In genomic region chr10:110354322-110354766, GRCh38 we compare ENCODE assay signal across 8 cellular contexts. TPM values are rescaled to one million over a fixed set of nuclear protein-coding genes. Genes with fewer than 3 reads are reported as not detected.
DNase-seq lines count a peak whose midpoint lies in the region; ATAC-seq and TF ChIP-seq lines count a peak whose summit lies in the region.

No MANE protein-coding gene starts in this region.

- peak; percentile 27 to 62 (median 53) for TF ChIP-seq CTCF in gastroesophageal sphincter (IDR thresholded peaks at IDR 0.05)
- peak in 1 of 3 donors; percentile 12 for TF ChIP-seq CTCF in ovary (IDR thresholded peaks at IDR 0.05)

- H3K9me3 ChIP-seq in gastroesophageal sphincter (no peaks in the 10 kb centered on the region), ovary (no peaks in the 10 kb centered on the region), thymus (ENCODE audit: control insufficient read depth) (no peaks in the 10 kb centered on the region)

- whole genome bisulfite sequencing in gastroesophageal sphincter (ENCODE audit: low coverage in 1 of 2), 2 donors = 21 to 39% methylated on average over 5 to 7 of the region's 11 CpGs
- 40 to 47% (median 43%) methylated on average over 10 to 11 of the region's 11 CpGs for WGBS in ovary, 3 donors
- WGBS in thymus = 38% methylated on average over 11 of the region's 11 CpGs

- no peak for TF ChIP-seq POLR2A in gastroesophageal sphincter (IDR thresholded peaks at IDR 0.05)
- TF ChIP-seq POLR2A in ovary (IDR thresholded peaks at IDR 0.05) = no peak

- ATAC-seq in HG03558 (IDR thresholded peaks at IDR 0.05; ENCODE audit: extremely low read depth, unreplicated experiment) (peak; percentile 20), gastroesophageal sphincter (no peak), HG02970 (IDR thresholded peaks at IDR 0.05; ENCODE audit: low FRiP score, unreplicated experiment) (no peak)

- H3K27ac ChIP-seq in gastroesophageal sphincter (no peak overlapping the region), ovary (no peak overlapping the region), thymus (ENCODE audit: low read depth) (peak overlapping the region; percentile 46)

- no peaks in the 10 kb centered on the region for H3K27me3 ChIP-seq in gastroesophageal sphincter
- no peaks in the 10 kb centered on the region for H3K27me3 ChIP-seq in ovary
- no peaks in the 10 kb centered on the region for H3K27me3 ChIP-seq in thymus (ENCODE audit: control insufficient read depth, insufficient read depth)

- no peaks in the 10 kb centered on the region for H3K36me3 ChIP-seq in gastroesophageal sphincter
- no peaks in the 10 kb centered on the region for H3K36me3 ChIP-seq in ovary
- no peaks in the 10 kb centered on the region for H3K36me3 ChIP-seq in thymus (ENCODE audit: control insufficient read depth, insufficient read depth)

- intact Hi-C loops in ovary (cut with DNase I) = no loop called here

- H3K4me3 ChIP-seq in gastroesophageal sphincter = no peak overlapping the region
- H3K4me3 ChIP-seq in ovary = no peak overlapping the region
- H3K4me3 ChIP-seq in thymus (ENCODE audit: low read length) = no peak overlapping the region

- H3K4me1 ChIP-seq in gastroesophageal sphincter (peaks cover 0 to 38% (median 7%) of the 10 kb centered on the region in 3 donors), ovary (ENCODE audit: insufficient read depth) (peaks cover 3% of the 10 kb centered on the region), thymus (ENCODE audit: control insufficient read depth, insufficient read depth, low read length) (peaks cover 56% of the 10 kb centered on the region)

- TF ChIP-seq EP300 in gastroesophageal sphincter (IDR thresholded peaks at IDR 0.05) = no peak
- TF ChIP-seq EP300 in ovary (IDR thresholded peaks at IDR 0.05) = no peak

- DNase-seq in GM04503 (ENCODE audit: low read depth) = peak; percentile 42
- DNase-seq in RPMI8226 = peak; percentile 87
- DNase-seq in activated T-helper 9 cell treated with anti-CD3 and anti-CD28 coated beads, Interleukin-2, amount 50 U/mL, for 16 hours (ENCODE audit: low read depth) = peak; percentile 63
- DNase-seq in ovary = peak; percentile 28 to 67 (median 60)

RNA-seq across cellular contexts. Expression of gene SMNDC1, which starts 49.6 kb away (rescaled TPM):
- 10 to 100 TPM; 12.0 to 20.4 (median 17.4) TPM for total RNA-seq in gastroesophageal sphincter
- total RNA-seq in ovary = 10 to 100 TPM; 11.7 to 31.9 (median 28.2) TPM
- 10 to 100 TPM; 14.2 to 36.1 TPM for polyA plus RNA-seq in ovary
- polyA plus RNA-seq in thymus = 23.7 TPM
